In the genomic region with DNA sequence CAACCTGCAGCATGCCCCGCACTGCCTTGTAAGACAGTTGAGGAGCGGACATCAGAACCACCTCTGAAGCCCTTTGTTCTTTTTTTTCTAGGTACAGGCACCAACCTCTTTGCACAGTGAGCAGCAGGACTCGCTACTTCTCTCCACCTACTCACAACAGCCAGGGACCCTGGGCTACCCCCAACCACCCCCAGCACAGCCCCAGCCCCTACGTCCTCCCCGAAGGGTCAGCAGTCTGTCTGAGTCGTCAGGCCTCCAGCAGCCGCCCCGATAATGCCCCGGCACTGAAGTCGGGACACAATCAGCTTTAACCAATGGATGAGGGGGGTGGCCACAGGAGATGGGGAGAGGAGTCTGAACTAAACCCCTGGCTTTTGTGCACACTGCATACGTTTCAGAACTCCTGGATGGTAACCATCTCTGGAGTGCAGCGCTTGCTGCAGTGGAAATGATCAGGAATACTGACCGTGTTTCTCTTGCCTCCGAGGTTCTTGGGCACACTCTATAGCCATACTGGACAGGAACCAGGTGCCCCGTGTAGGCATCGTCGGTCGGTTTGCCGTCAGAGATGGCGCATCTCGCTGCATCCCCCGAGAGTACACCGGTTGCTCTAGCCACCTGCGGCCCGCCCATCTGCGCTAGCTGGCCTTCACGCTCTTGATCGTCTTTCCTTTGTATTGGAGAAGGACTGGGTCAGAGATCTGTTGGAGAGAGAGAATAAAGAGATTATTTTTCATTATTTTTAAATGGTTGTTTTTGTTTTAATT, we compare ENCODE assay signal across 19 cellular contexts. TPM values are rescaled to one million over a fixed set of nuclear protein-coding genes. Genes with fewer than 3 reads are reported as not detected.
A peak's percentile ranks its signal among the peaks of the same experiment; 100 is the strongest.
DNase-seq lines count a peak whose midpoint lies in the region; ATAC-seq and TF ChIP-seq lines count a peak whose summit lies in the region.
"Had no signal": no experiment of that assay in that cellular context is flagged by ENCODE, and none has a peak within 500 bp of the region (broad histone marks: within the 10 kb centered on the region; RNA-seq: fewer than 3 reads in every experiment).

No MANE protein-coding gene starts in this region.

- no peak overlapping the region for H3K27ac Mint-ChIP-seq in GM23338
- H3K27ac Mint-ChIP-seq in osteocyte (ENCODE audit: unreplicated experiment): no peak overlapping the region
- H3K27ac Mint-ChIP-seq: CD4-positive, CD25-positive, alpha-beta regulatory T cell; HFFc6 had no signal

- no peaks in the 10 kb centered on the region for H3K79me2 ChIP-seq in GM23338 (replicated peaks; ENCODE audit: insufficient read depth)

- H3K9me3 ChIP-seq in liver (ENCODE audit: control insufficient read depth in 4 of 4, low read length in 3 of 4): no peaks in the 10 kb centered on the region
- H3K9me3 ChIP-seq: BE2C had no signal

- TF ChIP-seq CTCF in GM23338 (conservative IDR thresholded peaks at IDR 0.05; ENCODE audit: low read depth in 2 of 2) (no peak), liver (IDR thresholded peaks at IDR 0.05; ENCODE audit: low read depth, low read length, missing input control) (no peak), osteocyte (IDR thresholded peaks at IDR 0.05) (no peak)

- H3K36me3 Mint-ChIP-seq in GM23338 (ENCODE audit: low read depth) (no peaks in the 10 kb centered on the region), osteocyte (ENCODE audit: unreplicated experiment) (peaks cover 11% of the 10 kb centered on the region)
- H3K36me3 Mint-ChIP-seq: CD4-positive, CD25-positive, alpha-beta regulatory T cell; CD8-positive, alpha-beta memory T cell had no signal

- no peaks in the 10 kb centered on the region for H3K9me2 ChIP-seq in GM23338 (ENCODE audit: insufficient read depth)

- H3K4me3 ChIP-seq in GM23338 (no peak overlapping the region), H7 (ENCODE audit: insufficient read depth, low read depth, low read length) (no peak overlapping the region), liver (ENCODE audit: low read depth in 1 of 3, low read length in 3 of 3) (no peak overlapping the region)
- H3K4me3 ChIP-seq: GM23248 had no signal

- no peak overlapping the region for H3K27ac ChIP-seq in GM23338 (ENCODE audit: low read depth)
- peak overlapping the region; percentile 59 to 60 for H3K27ac ChIP-seq in liver (ENCODE audit: low read depth in 1 of 2, low read length in 2 of 2)
- H3K27ac ChIP-seq: GM23248, HL-60 had no signal

- ATAC-seq in GM23338: no peak
- ATAC-seq: HCT116 had no signal

- no peaks in the 10 kb centered on the region for H4K20me1 ChIP-seq in GM23338 (replicated peaks; ENCODE audit: insufficient read depth)

- peaks cover 9% of the 10 kb centered on the region for H3K27me3 Mint-ChIP-seq in GM23338 (ENCODE audit: insufficient read depth, low read depth, poor library complexity)
- H3K27me3 Mint-ChIP-seq in osteocyte (ENCODE audit: unreplicated experiment): no peaks in the 10 kb centered on the region

- no peak for TF ChIP-seq RAD21 in liver (IDR thresholded peaks at IDR 0.05)

- H3K27me3 ChIP-seq in GM23338 (ENCODE audit: insufficient read depth) (no peaks in the 10 kb centered on the region), H7 (ENCODE audit: control insufficient read depth, insufficient read depth, low read length) (no peaks in the 10 kb centered on the region), liver (ENCODE audit: control insufficient read depth in 4 of 4, insufficient read depth in 4 of 4, low read length in 3 of 4) (no peaks in the 10 kb centered on the region)
- H3K27me3 ChIP-seq: BE2C had no signal

- WGBS in liver: 95% methylated on average over 28 of the region's 28 CpGs

- no peak overlapping the region for H3K4me2 ChIP-seq in GM23338

- no peak overlapping the region for H3K9ac ChIP-seq in liver (ENCODE audit: low read depth in 1 of 2, low read length in 2 of 2)
- H3K9ac ChIP-seq: GM23248 had no signal

- H3K36me3 ChIP-seq in GM23338 (ENCODE audit: insufficient read depth) (no peaks in the 10 kb centered on the region), H7 (replicated peaks; ENCODE audit: control insufficient read depth, insufficient read depth, low read length) (no peaks in the 10 kb centered on the region), liver (ENCODE audit: control insufficient read depth in 4 of 4, insufficient read depth in 3 of 4, low read depth in 1 of 4, low read length in 3 of 4) (peaks cover 0 to 3% (median under 1%) of the 10 kb centered on the region in 4 donors)
- H3K36me3 ChIP-seq: BE2C had no signal

- H3K4me1 ChIP-seq in GM23338 (ENCODE audit: insufficient read depth) (no peaks in the 10 kb centered on the region), liver (ENCODE audit: control insufficient read depth in 4 of 4, insufficient read depth in 4 of 4, low read length in 3 of 4) (peaks cover 0 to 21% (median 19%) of the 10 kb centered on the region in 4 donors)
- H3K4me1 ChIP-seq: BE2C had no signal

- no peaks in the 10 kb centered on the region for H3F3A ChIP-seq in GM23338 (replicated peaks; ENCODE audit: low read depth)

- H3K4me1 Mint-ChIP-seq in GM23338 (peaks cover 10% of the 10 kb centered on the region; the same call in 2 of the 3 replicates), osteocyte (ENCODE audit: unreplicated experiment) (no peaks in the 10 kb centered on the region)
- H3K4me1 Mint-ChIP-seq: CD8-positive, alpha-beta memory T cell had no signal

- H3K4me3 Mint-ChIP-seq in GM23338 (no peak overlapping the region), osteocyte (ENCODE audit: unreplicated experiment) (no peak overlapping the region)
- H3K4me3 Mint-ChIP-seq: CD8-positive, alpha-beta memory T cell; HFFc6 had no signal

- DNase-seq in GM23338 (ENCODE audit: low spot score) (no peak), H7 (peak; percentile 29), osteocyte (ENCODE audit: extremely low spot score, unreplicated experiment) (peak; percentile 51), DMS53 (lab: John Stamatoyannopoulos, UW) (no peak), cerebellar nuclear complex (lab: John Stamatoyannopoulos, UW) (no peak)
- DNase-seq in activated T-cell treated with anti-CD3 and anti-CD28 coated beads, Interleukin-2, amount 50 U/mL, for 48 hours: no peak
- DNase-seq: ACHN; BE2C; C1 segment of cervical spinal cord; CD4-positive, CD25-positive, alpha-beta regulatory T cell; CD8-positive, alpha-beta memory T cell; COR-L47; DMS 273 treated with DMSO at 0.1 percent for 48 hours; GM23248; HFFc6; IMR-90 had no signal

- H3K9me3 Mint-ChIP-seq in GM23338 (no peaks in the 10 kb centered on the region), osteocyte (ENCODE audit: unreplicated experiment) (no peaks in the 10 kb centered on the region)
- H3K9me3 Mint-ChIP-seq: CD4-positive, CD25-positive, alpha-beta regulatory T cell; CD8-positive, alpha-beta memory T cell; HFFc6 had no signal

- 0 out of 2 replicates have a peak overlapping the region, but pooled peaks have one; percentile 14 for H2AFZ ChIP-seq in GM23338
- H2AFZ ChIP-seq: GM23248 had no signal

TF ChIP-seq in GM23338, 12 proteins besides CTCF, POLR2A, EP300 and RAD21 (continues in another document):
- TF ChIP-seq NANOG (IDR thresholded peaks at IDR 0.05; ENCODE audit: borderline replicate concordance) (no peak), POLR2AphosphoS5 (IDR thresholded peaks at IDR 0.05; ENCODE audit: low read depth) (no peak), EZH2 (IDR thresholded peaks at IDR 0.05; ENCODE audit: low read depth, unreplicated experiment) (no peak), ZNF331 (CRISPR knock-in tag; IDR thresholded peaks at IDR 0.05; ENCODE audit: low read depth) (no peak)

TF ChIP-seq in liver, 16 proteins besides CTCF, POLR2A, EP300 and RAD21:
- TF ChIP-seq REST (IDR thresholded peaks at IDR 0.05) (no peak), FOXA2 (IDR thresholded peaks at IDR 0.05) (no peak)
TF ChIP-seq in liver: peak in this region for 0.

RNA-seq across cellular contexts. Expression of gene RPL31, which starts 6.6 kb away (rescaled TPM):
- total RNA-seq in GM23338 (2014; rRNA removed; shearing (Covaris generic)): 819 and 926 TPM in 2 replicates
- 3,213 and 3,415 TPM in 2 replicates for polyA plus RNA-seq in GM23338 (2016; fragmentation: Nextera tagmentation; extraction: Ambion mirVana)
- total RNA-seq in H7 (2014; rRNA removed; shearing (Covaris generic)): 865 and 1,238 TPM in 2 replicates
- total RNA-seq in liver: 100 to 1,000 TPM; 220 to 584 TPM
- 1,000 to 10,000 TPM in 1 of 2 donors, 100 to 1,000 TPM in 1; 578 to 1,995 TPM for polyA plus RNA-seq in liver
- 1,335 and 1,348 TPM in 2 replicates for total RNA-seq in osteocyte

Comparison
In these comparisons a context has a peak if more than half of its experiments do, and no peak if none do; other contexts are left out.
1. DNase-seq: peak in H7 (single experiment) and osteocyte (single experiment); none in GM23338 (single experiment), DMS53 (single experiment), cerebellar nuclear complex (0 of 2) and activated T-cell treated with anti-CD3 and anti-CD28 coated beads, Interleukin-2, amount 50 U/mL, for 48 hours (0 of 2).